8 cellular contexts compared by ENCODE assay signal in genomic region chr2:43225788-43226557, GRCh38. TPM values are rescaled to one million over a fixed set of nuclear protein-coding genes. Genes with fewer than 3 reads are reported as not detected.
A peak's percentile ranks its signal among the peaks of the same experiment; 100 is the strongest.
DNase-seq lines count a peak whose midpoint lies in the region; ATAC-seq lines count a peak whose summit lies in the region.

No MANE protein-coding gene starts in this region.

- H3K4me1 Mint-ChIP-seq in stimulated activated effector memory CD8-positive, alpha-beta T cell treated with anti-CD3 and anti-CD28 coated beads, Interleukin-12 subunit alpha, Interleukin-12 subunit beta, amount 100 ng/mL, for 72 hours = peaks cover 48% of the 10 kb centered on the region

- H3K36me3 ChIP-seq in esophagus (ENCODE audit: control insufficient read depth in 2 of 2, insufficient read depth in 2 of 2, low read length in 1 of 2) = peaks cover 11 to 16% of the 10 kb centered on the region in 2 donors
- peaks cover 13 to 32% of the 10 kb centered on the region in 2 donors for H3K36me3 ChIP-seq in muscle layer of duodenum (ENCODE audit: control insufficient read depth in 1 of 2, insufficient read depth in 2 of 2, low read length in 2 of 2)

- peak; percentile 76 for DNase-seq in NK-92 treated with Interleukin-12 subunit alpha and Interleukin-12 subunit beta, amount 100 ng/mL, for 24 hours (lab: John Stamatoyannopoulos, UW)
- DNase-seq in NK-92 (lab: John Stamatoyannopoulos, UW; ENCODE audit: unreplicated experiment) (no peak), NCI-H774 (lab: John Stamatoyannopoulos, UW) (peak; percentile 34), activated T-cell treated with anti-CD3 and anti-CD28 coated beads for 4 hours (peak; percentile 40)
- DNase-seq in stimulated activated effector memory CD8-positive, alpha-beta T cell treated with anti-CD3 and anti-CD28 coated beads, Interleukin-12 subunit alpha, Interleukin-12 subunit beta, amount 100 ng/mL, for 72 hours (ENCODE audit: low spot score in 2 of 2) = peak; percentile 70 to 91

- peak overlapping the region; percentile 99 for H3K27ac ChIP-seq in esophagus (ENCODE audit: low read depth in 2 of 2, low read length in 1 of 2)
- H3K27ac ChIP-seq in muscle layer of duodenum (ENCODE audit: low read length) = peak overlapping the region; percentile 96

- peaks cover 92% of the 10 kb centered on the region for H3K36me3 Mint-ChIP-seq in stimulated activated effector memory CD8-positive, alpha-beta T cell treated with anti-CD3 and anti-CD28 coated beads, Interleukin-12 subunit alpha, Interleukin-12 subunit beta, amount 100 ng/mL, for 72 hours

- no peaks in the 10 kb centered on the region for H3K9me3 ChIP-seq in esophagus (ENCODE audit: control insufficient read depth in 2 of 2, insufficient read depth in 1 of 2, low read depth in 1 of 2, low read length in 1 of 2)
- no peaks in the 10 kb centered on the region for H3K9me3 ChIP-seq in muscle layer of duodenum (ENCODE audit: control insufficient read depth in 1 of 2, low read length in 2 of 2)

- peak overlapping the region; percentile 85 for H3K4me3 Mint-ChIP-seq in stimulated activated effector memory CD8-positive, alpha-beta T cell treated with anti-CD3 and anti-CD28 coated beads, Interleukin-12 subunit alpha, Interleukin-12 subunit beta, amount 100 ng/mL, for 72 hours

- 0 to 1% methylated on average over 47 to 80 of the region's 80 CpGs for WGBS in esophagus, 2 donors

- H3K27ac Mint-ChIP-seq in stimulated activated effector memory CD8-positive, alpha-beta T cell treated with anti-CD3 and anti-CD28 coated beads, Interleukin-12 subunit alpha, Interleukin-12 subunit beta, amount 100 ng/mL, for 72 hours = peak overlapping the region; percentile 99

- peak overlapping the region; percentile 97 to 99 for H3K4me3 ChIP-seq in esophagus (ENCODE audit: low read depth in 1 of 2, low read length in 2 of 2)
- peak overlapping the region; percentile 76 to 96 for H3K4me3 ChIP-seq in muscle layer of duodenum (ENCODE audit: low read depth in 1 of 2, low read length in 2 of 2)

- peak; percentile 31 for ATAC-seq in HG02852 (IDR thresholded peaks at IDR 0.05; ENCODE audit: unreplicated experiment)
- ATAC-seq in stimulated activated effector memory CD8-positive, alpha-beta T cell treated with anti-CD3 and anti-CD28 coated beads, Interleukin-12 subunit alpha, Interleukin-12 subunit beta, amount 100 ng/mL, for 72 hours = peak; percentile 50

- H3K9me3 Mint-ChIP-seq in stimulated activated effector memory CD8-positive, alpha-beta T cell treated with anti-CD3 and anti-CD28 coated beads, Interleukin-12 subunit alpha, Interleukin-12 subunit beta, amount 100 ng/mL, for 72 hours = no peaks in the 10 kb centered on the region

- H3K27me3 ChIP-seq in esophagus (ENCODE audit: control insufficient read depth in 1 of 2, insufficient read depth in 2 of 2, low read length in 2 of 2) (no peaks in the 10 kb centered on the region), muscle layer of duodenum (ENCODE audit: low read depth, low read length) (no peaks in the 10 kb centered on the region)

- peaks cover 0 to 5% of the 10 kb centered on the region in 2 donors for H3K4me1 ChIP-seq in esophagus (ENCODE audit: control insufficient read depth in 2 of 2, insufficient read depth in 2 of 2, low read length in 1 of 2)
- H3K4me1 ChIP-seq in muscle layer of duodenum (ENCODE audit: control insufficient read depth in 1 of 2, insufficient read depth in 2 of 2, low read length in 2 of 2) = peaks cover 17 to 18% of the 10 kb centered on the region in 2 donors

RNA-seq across cellular contexts. Expression of gene ZFP36L2, which starts 0.4 kb away (rescaled TPM):
- 10 to 100 TPM; 48.1 to 64.2 TPM for polyA plus RNA-seq in esophagus
